In the genomic region with DNA sequence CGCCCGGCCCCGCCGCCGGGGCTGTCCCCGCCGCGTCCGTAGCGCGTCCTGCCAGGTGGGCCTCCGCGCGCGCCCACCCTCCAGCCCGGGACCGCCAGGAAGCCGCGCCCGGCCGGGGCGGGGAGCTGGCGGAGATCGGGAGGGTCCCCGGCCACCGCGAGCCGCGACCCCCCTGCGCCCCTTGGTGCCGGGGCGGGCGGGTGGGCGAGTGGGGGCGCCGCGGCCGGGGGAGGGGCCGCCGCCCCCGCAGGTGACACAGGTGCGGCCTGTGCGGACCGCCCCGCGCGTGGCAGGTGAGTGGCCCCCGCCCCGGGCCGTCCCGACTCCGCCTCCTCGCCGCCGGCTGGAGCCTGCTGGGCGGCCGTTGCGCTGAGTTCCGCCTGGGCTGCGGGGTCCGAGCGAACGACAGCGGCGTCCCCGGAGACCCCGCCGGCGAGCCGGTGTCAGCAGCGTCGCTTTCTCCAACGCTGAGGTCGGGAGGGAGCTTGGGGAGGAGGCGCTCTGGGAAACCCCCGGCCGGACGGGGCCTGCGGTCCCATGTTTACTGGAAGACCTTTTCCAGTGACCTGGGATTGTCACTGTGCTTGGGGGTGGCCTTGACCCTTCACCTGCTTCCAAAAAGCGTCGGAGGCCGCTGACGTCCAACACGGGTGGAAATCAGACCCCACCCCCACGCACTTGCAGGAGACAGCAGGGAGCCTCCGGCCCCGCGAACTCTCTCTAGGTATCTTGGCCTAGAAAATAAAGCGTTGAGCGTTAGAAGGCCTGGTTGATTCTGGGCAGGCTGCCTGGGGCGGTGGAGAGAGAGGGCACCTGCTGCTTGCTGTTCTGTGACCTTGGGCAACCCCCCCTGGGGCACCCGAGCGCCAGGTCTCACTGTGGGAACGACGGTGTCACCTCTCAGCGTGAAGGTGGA, we compare ENCODE assay signal across 8 cellular contexts. TPM values are rescaled to one million over a fixed set of nuclear protein-coding genes. Genes with fewer than 3 reads are reported as not detected.
DNase-seq lines count a peak whose midpoint lies in the region; ATAC-seq and TF ChIP-seq lines count a peak whose summit lies in the region.

No MANE protein-coding gene starts in this region.

- H3K36me3 ChIP-seq in RWPE2 (ENCODE audit: low read depth) (peaks cover 35% of the 10 kb centered on the region), smooth muscle cell (ENCODE audit: low read depth) (no peaks in the 10 kb centered on the region)

- no peak overlapping the region for H2AFZ ChIP-seq in smooth muscle cell (ENCODE audit: low read depth)

- H3K9me3 ChIP-seq in RWPE2 (ENCODE audit: severe bottlenecking) (no peaks in the 10 kb centered on the region), iPS-18c (ENCODE audit: control insufficient read depth, insufficient read depth, low read length) (no peaks in the 10 kb centered on the region), smooth muscle cell (replicated peaks; ENCODE audit: low read depth) (no peaks in the 10 kb centered on the region)

- H3K9ac ChIP-seq in smooth muscle cell (ENCODE audit: low read depth) = peak overlapping the region; percentile 41

- H3K4me1 ChIP-seq in RWPE2 (ENCODE audit: insufficient read depth, poor library complexity, severe bottlenecking) (peaks cover 7% of the 10 kb centered on the region), smooth muscle cell (ENCODE audit: low read depth) (no peaks in the 10 kb centered on the region)

- H3K27me3 ChIP-seq in RWPE2 (ENCODE audit: insufficient read depth, poor library complexity, severe bottlenecking) = no peaks in the 10 kb centered on the region
- no peaks in the 10 kb centered on the region for H3K27me3 ChIP-seq in smooth muscle cell (ENCODE audit: low read depth)

- H4K20me1 ChIP-seq in smooth muscle cell (ENCODE audit: low read depth) = peaks cover 7% of the 10 kb centered on the region

- H3K4me3 ChIP-seq in RWPE2 (ENCODE audit: severe bottlenecking) = peak overlapping the region; percentile 92
- peak overlapping the region; percentile 80 for H3K4me3 ChIP-seq in iPS-18c (ENCODE audit: insufficient read depth, low read depth, low read length)
- peak overlapping the region; percentile 76 for H3K4me3 ChIP-seq in smooth muscle cell

- peak overlapping the region; percentile 88 for H3K4me2 ChIP-seq in smooth muscle cell

- no peak for TF ChIP-seq CTCF in RWPE2 (IDR thresholded peaks at IDR 0.05; ENCODE audit: poor library complexity, severe bottlenecking)
- TF ChIP-seq CTCF in smooth muscle cell (IDR thresholded peaks at IDR 0.05; ENCODE audit: borderline replicate concordance, insufficient read depth, poor library complexity, severe bottlenecking) = no peak

- peak overlapping the region; percentile 53 for H3K27ac ChIP-seq in RWPE2 (ENCODE audit: poor library complexity, severe bottlenecking)
- H3K27ac ChIP-seq in smooth muscle cell (ENCODE audit: low read depth) = no peak overlapping the region

- WGBS in smooth muscle cell (ENCODE audit: low lambda C conversion rate) = 9% methylated on average over 42 of the region's 96 CpGs

- DNase-seq in NCI-H1417 (lab: John Stamatoyannopoulos, UW) (peak; percentile 3 to 46 (median 33)), NCI-H1417 treated with DMSO at 0.1 percent for 48 hours (lab: John Stamatoyannopoulos, UW) (no peak), RWPE2 (ENCODE audit: low spot score) (no peak), astrocyte of the hippocampus (ENCODE audit: low read depth, low spot score) (peak; percentile 35), smooth muscle cell (lab: John Stamatoyannopoulos, UW; ENCODE audit: unreplicated experiment) (no peak), NCI-H1436 treated with DMSO at 0.1 percent for 48 hours (lab: John Stamatoyannopoulos, UW) (no peak)

- no peaks in the 10 kb centered on the region for H3K79me2 ChIP-seq in smooth muscle cell (ENCODE audit: low read depth)

- H3F3A ChIP-seq in smooth muscle cell (ENCODE audit: low read depth) = peaks cover 5% of the 10 kb centered on the region

- peak; percentile 65 for ATAC-seq in HG02852 (IDR thresholded peaks at IDR 0.05; ENCODE audit: unreplicated experiment)
- peak; percentile 64 for ATAC-seq in RWPE2 (ENCODE audit: low read depth)

RNA-seq across cellular contexts. Expression of a gene that starts 0.5 kb away (rescaled TPM):
- total RNA-seq in smooth muscle cell = 20.8 and 35.4 TPM in 2 replicates
- polyA plus RNA-seq in smooth muscle cell = 18.0 and 21.6 TPM in 2 replicates

RNA-seq across cellular contexts. Expression of a gene that starts 31.0 kb away (rescaled TPM):
- total RNA-seq in smooth muscle cell = 66.5 and 81.2 TPM in 2 replicates
- polyA plus RNA-seq in smooth muscle cell = 209 and 233 TPM in 2 replicates

RNA-seq across cellular contexts. Expression of a gene that starts 50.9 kb away (rescaled TPM):
- 47.4 and 52.5 TPM in 2 replicates for total RNA-seq in smooth muscle cell
- polyA plus RNA-seq in smooth muscle cell = 56.1 and 59.0 TPM in 2 replicates

Comparison
In these comparisons a context has a peak if more than half of its experiments do, and no peak if none do; other contexts are left out.
1. DNase-seq: peak in NCI-H1417 (3 of 3) and astrocyte of the hippocampus (single experiment); none in NCI-H1417 treated with DMSO at 0.1 percent for 48 hours (single experiment), RWPE2 (single experiment), smooth muscle cell (single experiment) and NCI-H1436 treated with DMSO at 0.1 percent for 48 hours (single experiment).
2. Peak in every context shown above with its lines, with median percentiles within 50 percentile points of each other: H3K4me3 ChIP-seq.